ENCODE assay signal across 8 cellular contexts in the genomic region with DNA sequence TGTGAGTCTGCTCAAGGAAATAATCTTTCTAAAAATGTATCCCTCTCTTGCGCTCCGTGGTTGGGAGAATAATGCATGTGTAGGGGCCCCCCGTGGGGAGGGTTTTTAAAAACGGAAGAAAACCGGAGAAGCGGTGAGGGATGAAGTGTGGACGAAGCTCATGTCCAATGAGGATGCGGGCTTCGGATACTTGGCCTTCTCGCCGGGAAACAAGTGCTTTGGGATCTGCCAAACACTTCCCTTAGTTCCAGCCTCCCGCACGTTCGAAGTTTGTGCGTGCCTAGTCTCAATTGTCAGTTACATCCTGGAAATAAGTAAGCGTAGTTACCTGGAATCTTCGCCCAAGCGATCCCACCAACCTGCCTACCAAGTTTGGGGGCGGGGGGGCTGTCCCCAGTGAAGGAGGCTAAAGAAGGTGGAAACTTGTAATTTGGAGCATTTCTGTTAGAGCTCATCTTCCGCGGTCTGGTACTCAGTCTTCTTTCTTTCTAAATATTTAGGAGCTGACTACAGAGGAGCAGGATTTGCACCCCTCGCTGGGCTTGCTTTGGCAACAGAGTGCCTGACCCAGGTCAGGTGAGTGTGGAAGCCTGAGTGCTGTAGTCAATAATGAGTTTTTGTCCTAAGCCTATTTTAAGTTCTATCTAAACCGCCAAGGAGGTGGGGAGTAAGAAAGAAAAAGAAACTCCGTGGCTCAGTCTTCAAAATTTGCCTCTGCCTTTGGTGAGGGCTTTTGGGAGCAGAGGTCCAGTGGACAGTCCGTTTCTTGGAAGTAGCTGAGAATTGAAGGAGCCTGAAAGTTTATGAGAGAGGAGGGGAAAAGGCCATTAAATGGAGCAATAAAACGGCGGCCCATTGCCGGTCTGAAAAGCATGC. TPM values are rescaled to one million over a fixed set of nuclear protein-coding genes. Genes with fewer than 3 reads are reported as not detected.
A peak's percentile ranks its signal among the peaks of the same experiment; 100 is the strongest.
DNase-seq lines count a peak whose midpoint lies in the region; ATAC-seq and TF ChIP-seq lines count a peak whose summit lies in the region.

No MANE protein-coding gene starts in this region.

- H3K4me3 ChIP-seq in HUES64 (ENCODE audit: low read length) = peak overlapping the region; percentile 86
- peak overlapping the region; percentile 63 to 90 for H3K4me3 ChIP-seq in gastroesophageal sphincter
- H3K4me3 ChIP-seq in ovary = peak overlapping the region; percentile 94

- H3K27ac ChIP-seq in HUES64 (ENCODE audit: low read depth, low read length) = no peak overlapping the region
- peak overlapping the region; percentile 77 to 97 (median 87) for H3K27ac ChIP-seq in gastroesophageal sphincter
- peak overlapping the region in 1 of 2 donors; percentile 40 for H3K27ac ChIP-seq in ovary

- H3K36me3 ChIP-seq in HUES64 (ENCODE audit: insufficient read depth, low read length) = no peaks in the 10 kb centered on the region
- H3K36me3 ChIP-seq in gastroesophageal sphincter = no peaks in the 10 kb centered on the region
- H3K36me3 ChIP-seq in ovary = no peaks in the 10 kb centered on the region

- peak overlapping the region; percentile 80 to 92 (median 86) for H3K27ac Mint-ChIP-seq in CD14-positive monocyte
- peak overlapping the region; percentile 83 for H3K27ac Mint-ChIP-seq in activated T-helper 1 cell treated with anti-CD3 and anti-CD28 coated beads, Interleukin-12 subunit alpha, Interleukin-12 subunit beta, Interleukin-2, Interleukin-4 antibody, amounts not matched to agents 30 ng/mL and 10 ng/mL and 1 ng/mL, durations not matched to agents 14 hours and 24 hours and 36 hours

- TF ChIP-seq POLR2A in gastroesophageal sphincter (IDR thresholded peaks at IDR 0.05) = no peak
- TF ChIP-seq POLR2A in ovary (IDR thresholded peaks at IDR 0.05) = no peak

- H3K4me1 ChIP-seq in HUES64 (ENCODE audit: insufficient read depth, low read length) (peaks cover 6% of the 10 kb centered on the region), gastroesophageal sphincter (peaks cover 0 to 63% (median 17%) of the 10 kb centered on the region in 3 donors), ovary (ENCODE audit: insufficient read depth) (peaks cover 5% of the 10 kb centered on the region)

- H3K9ac ChIP-seq in HUES64 (ENCODE audit: low read depth, low read length) = no peak overlapping the region

- H3K4me1 Mint-ChIP-seq in CD14-positive monocyte = peaks cover 52% of the 10 kb centered on the region
- peaks cover 59% of the 10 kb centered on the region for H3K4me1 Mint-ChIP-seq in activated T-helper 1 cell treated with anti-CD3 and anti-CD28 coated beads, Interleukin-12 subunit alpha, Interleukin-12 subunit beta, Interleukin-2, Interleukin-4 antibody, amounts not matched to agents 30 ng/mL and 10 ng/mL and 1 ng/mL, durations not matched to agents 14 hours and 24 hours and 36 hours (ENCODE audit: low read depth)

- TF ChIP-seq EP300 in gastroesophageal sphincter (IDR thresholded peaks at IDR 0.05) (no peak), ovary (IDR thresholded peaks at IDR 0.05) (no peak)

- DNase-seq in CD14-positive monocyte (ENCODE audit: low spot score) (no peak), ovary (peak; percentile 45 to 60 (median 48)), SHP77 (lab: John Stamatoyannopoulos, UW) (no peak)
- peak; percentile 9 for DNase-seq in activated T-helper 1 cell treated with anti-CD3 and anti-CD28 coated beads, Interleukin-12 subunit alpha, Interleukin-12 subunit beta, Interleukin-2, Interleukin-4 antibody, amounts not matched to agents 30 ng/mL and 10 ng/mL and 1 ng/mL, durations not matched to agents 14 hours and 24 hours and 36 hours (ENCODE audit: low spot score)
- DNase-seq in effector CD8-positive, alpha-beta T cell (lab: John Stamatoyannopoulos, UW) = no peak

- H3K4me3 Mint-ChIP-seq in CD14-positive monocyte = peak overlapping the region; percentile 93 to 96
- H3K4me3 Mint-ChIP-seq in activated T-helper 1 cell treated with anti-CD3 and anti-CD28 coated beads, Interleukin-12 subunit alpha, Interleukin-12 subunit beta, Interleukin-2, Interleukin-4 antibody, amounts not matched to agents 30 ng/mL and 10 ng/mL and 1 ng/mL, durations not matched to agents 14 hours and 24 hours and 36 hours = peak overlapping the region; percentile 96

- no peak for ATAC-seq in gastroesophageal sphincter
- no peak for ATAC-seq in HG02852 (IDR thresholded peaks at IDR 0.05; ENCODE audit: unreplicated experiment)

- intact Hi-C loops in CD14-positive monocyte (cut with micrococcal nuclease) (loop anchor here (2.0 to 10.0 kb wide), 3 partner anchors 15 to 491 kb away; no protein-coding TSS in a partner anchor), ovary (cut with DNase I) (loop anchor here in 2 of 4 donors (5.0 to 10.0 kb wide), 2 partner anchors 88 to 139 kb away; no protein-coding TSS in a partner anchor)
- intact Hi-C loops in activated T-helper 1 cell treated with anti-CD3 and anti-CD28 coated beads, Interleukin-12 subunit alpha, Interleukin-12 subunit beta, Interleukin-2, Interleukin-4 antibody, amounts not matched to agents 30 ng/mL and 10 ng/mL and 1 ng/mL, durations not matched to agents 14 hours and 24 hours and 36 hours (cut with micrococcal nuclease) = loop anchor here (1.0 to 10.0 kb wide), 16 partner anchors 19 to 1315 kb away; partner anchors contain the start of genes ARL8B, CRBN, EDEM1 and SETMAR

- H3K36me3 Mint-ChIP-seq in CD14-positive monocyte = peaks cover 27 to 30% of the 10 kb centered on the region in 2 donors
- H3K36me3 Mint-ChIP-seq in activated T-helper 1 cell treated with anti-CD3 and anti-CD28 coated beads, Interleukin-12 subunit alpha, Interleukin-12 subunit beta, Interleukin-2, Interleukin-4 antibody, amounts not matched to agents 30 ng/mL and 10 ng/mL and 1 ng/mL, durations not matched to agents 14 hours and 24 hours and 36 hours (ENCODE audit: low read depth) = peaks cover 40% of the 10 kb centered on the region

- H3K27me3 ChIP-seq in HUES64 (ENCODE audit: insufficient read depth, low read length) (peaks cover 44% of the 10 kb centered on the region), gastroesophageal sphincter (no peaks in the 10 kb centered on the region), ovary (no peaks in the 10 kb centered on the region)

- TF ChIP-seq CTCF in CD14-positive monocyte (IDR thresholded peaks at IDR 0.05) (no peak), gastroesophageal sphincter (IDR thresholded peaks at IDR 0.05) (no peak), ovary (IDR thresholded peaks at IDR 0.05) (no peak)

- no peaks in the 10 kb centered on the region for H3K9me3 ChIP-seq in HUES64 (ENCODE audit: insufficient read depth, low read depth, low read length)
- no peaks in the 10 kb centered on the region for H3K9me3 ChIP-seq in gastroesophageal sphincter
- no peaks in the 10 kb centered on the region for H3K9me3 ChIP-seq in ovary

- no peaks in the 10 kb centered on the region for H3K9me3 Mint-ChIP-seq in CD14-positive monocyte
- H3K9me3 Mint-ChIP-seq in activated T-helper 1 cell treated with anti-CD3 and anti-CD28 coated beads, Interleukin-12 subunit alpha, Interleukin-12 subunit beta, Interleukin-2, Interleukin-4 antibody, amounts not matched to agents 30 ng/mL and 10 ng/mL and 1 ng/mL, durations not matched to agents 14 hours and 24 hours and 36 hours = no peaks in the 10 kb centered on the region

- 20% methylated on average over 28 of the region's 28 CpGs for WGBS in HUES64
- WGBS in gastroesophageal sphincter (ENCODE audit: low coverage in 1 of 2), 2 donors = 1% methylated on average over 20 to 22 of the region's 28 CpGs
- WGBS in ovary, 3 donors = 1 to 2% (median 1%) methylated on average over 28 of the region's 28 CpGs

- H3K27me3 Mint-ChIP-seq in CD14-positive monocyte (ENCODE audit: low read depth in 3 of 3) = peaks cover 3 to 5% (median 5%) of the 10 kb centered on the region in 3 donors
- H3K27me3 Mint-ChIP-seq in activated T-helper 1 cell treated with anti-CD3 and anti-CD28 coated beads, Interleukin-12 subunit alpha, Interleukin-12 subunit beta, Interleukin-2, Interleukin-4 antibody, amounts not matched to agents 30 ng/mL and 10 ng/mL and 1 ng/mL, durations not matched to agents 14 hours and 24 hours and 36 hours (ENCODE audit: insufficient read depth) = peaks cover 26% of the 10 kb centered on the region

RNA-seq across cellular contexts. Expression of gene ITPR1, which starts 1.0 kb away (rescaled TPM):
- polyA plus RNA-seq in CD14-positive monocyte = 1 to 10 TPM; 3.2 to 7.1 TPM
- 2.7 TPM for polyA plus RNA-seq in HUES64 (2013, experiment 1 of 2)
- polyA plus RNA-seq in HUES64 (2013, experiment 2 of 2) = 3.0 TPM
- 108 and 113 TPM in 2 replicates for total RNA-seq in activated T-helper 1 cell treated with anti-CD3 and anti-CD28 coated beads, Interleukin-12 subunit alpha, Interleukin-12 subunit beta, Interleukin-2, Interleukin-4 antibody, amounts not matched to agents 30 ng/mL and 10 ng/mL and 1 ng/mL, durations not matched to agents 14 hours and 24 hours and 36 hours
- 100 to 1,000 TPM; 184 to 305 (median 218) TPM for total RNA-seq in gastroesophageal sphincter
- 100 to 1,000 TPM in 6 of 7 donors, 10 to 100 TPM in 1; 78.5 to 313 (median 146) TPM for total RNA-seq in ovary
- polyA plus RNA-seq in ovary = 100 to 1,000 TPM in 1 of 2 donors, 10 to 100 TPM in 1; 59.5 to 144 TPM

RNA-seq across cellular contexts. Expression of gene SUMF1, which starts 27.1 kb away (rescaled TPM):
- 10 to 100 TPM; 74.2 to 80.4 TPM for polyA plus RNA-seq in CD14-positive monocyte
- polyA plus RNA-seq in HUES64 (2013, experiment 1 of 2) = 7.2 TPM
- polyA plus RNA-seq in HUES64 (2013, experiment 2 of 2) = 7.2 TPM
- 6.1 and 7.0 TPM in 2 replicates for total RNA-seq in activated T-helper 1 cell treated with anti-CD3 and anti-CD28 coated beads, Interleukin-12 subunit alpha, Interleukin-12 subunit beta, Interleukin-2, Interleukin-4 antibody, amounts not matched to agents 30 ng/mL and 10 ng/mL and 1 ng/mL, durations not matched to agents 14 hours and 24 hours and 36 hours
- 10 to 100 TPM; 39.6 to 51.3 (median 47.0) TPM for total RNA-seq in gastroesophageal sphincter
- 10 to 100 TPM; 21.3 to 57.2 (median 24.7) TPM for total RNA-seq in ovary
- 10 to 100 TPM; 17.6 to 31.0 TPM for polyA plus RNA-seq in ovary

Comparison
In these comparisons a context has a peak if more than half of its experiments do, and no peak if none do; other contexts are left out.
1. DNase-seq: peak in activated T-helper 1 cell treated with anti-CD3 and anti-CD28 coated beads, Interleukin-12 subunit alpha, Interleukin-12 subunit beta, Interleukin-2, Interleukin-4 antibody, amounts not matched to agents 30 ng/mL and 10 ng/mL and 1 ng/mL, durations not matched to agents 14 hours and 24 hours and 36 hours (single experiment) and ovary (5 of 5); none in CD14-positive monocyte (single experiment), SHP77 (0 of 2) and effector CD8-positive, alpha-beta T cell (single experiment).
2. Peak in every context shown above with its lines, with median percentiles within 50 percentile points of each other: H3K4me3 ChIP-seq.